Comparison of ENCODE assay signal across 8 cellular contexts in genomic region chr17:42378597-42379594, GRCh38. TPM values are rescaled to one million over a fixed set of nuclear protein-coding genes. Genes with fewer than 3 reads are reported as not detected.
DNase-seq lines count a peak whose midpoint lies in the region; FAIRE-seq and TF ChIP-seq lines count a peak whose summit lies in the region.

No MANE protein-coding gene starts in this region.

- intact Hi-C loops in activated T-helper 2 cell treated with anti-CD3 and anti-CD28 coated beads, Interferon-gamma antibody, Interleukin-2, Interleukin-4, amounts not matched to agents 10 μg/mL and 5 μg/mL and 100 μg/mL, durations not matched to agents 14 hours and 24 hours and 36 hours (cut with micrococcal nuclease) = loop anchor here (2.0 kb wide), 1 partner anchor 14 kb away; no protein-coding TSS in a partner anchor
- intact Hi-C loops in spleen (cut with DNase I; ENCODE audit: low total_unique reads) = no loop called here

- H2AFZ ChIP-seq in GM23248 = no peak overlapping the region

- H3K4me1 Mint-ChIP-seq in activated T-helper 2 cell treated with anti-CD3 and anti-CD28 coated beads, Interferon-gamma antibody, Interleukin-2, Interleukin-4, amounts not matched to agents 10 μg/mL and 5 μg/mL and 100 μg/mL, durations not matched to agents 14 hours and 24 hours and 36 hours (ENCODE audit: low read depth) = peaks cover 44% of the 10 kb centered on the region

- peak overlapping the region; percentile 71 for H3K4me3 Mint-ChIP-seq in activated T-helper 2 cell treated with anti-CD3 and anti-CD28 coated beads, Interferon-gamma antibody, Interleukin-2, Interleukin-4, amounts not matched to agents 10 μg/mL and 5 μg/mL and 100 μg/mL, durations not matched to agents 14 hours and 24 hours and 36 hours (ENCODE audit: low read depth)

- H3K4me2 ChIP-seq in GM23248 (ENCODE audit: unreplicated experiment) = peak overlapping the region; percentile 87

- H3K27me3 Mint-ChIP-seq in activated T-helper 2 cell treated with anti-CD3 and anti-CD28 coated beads, Interferon-gamma antibody, Interleukin-2, Interleukin-4, amounts not matched to agents 10 μg/mL and 5 μg/mL and 100 μg/mL, durations not matched to agents 14 hours and 24 hours and 36 hours (ENCODE audit: low read depth) = no peaks in the 10 kb centered on the region

- H3K4me1 ChIP-seq in GM23248 (ENCODE audit: insufficient read depth) = peaks cover 18% of the 10 kb centered on the region
- peaks cover 0 to 79% of the 10 kb centered on the region in 2 donors for H3K4me1 ChIP-seq in right atrium auricular region
- H3K4me1 ChIP-seq in spleen = peaks cover 35 to 100% (median 91%) of the 10 kb centered on the region in 6 donors

- peak overlapping the region; percentile 69 for H3K9ac ChIP-seq in GM23248

- peaks cover 3% of the 10 kb centered on the region; the same call in 1 of the 2 replicates for H3F3A ChIP-seq in GM23248 (ENCODE audit: insufficient read depth)

- TF ChIP-seq POLR2A in spleen (IDR thresholded peaks at IDR 0.05) = no peak

- H3K9me3 ChIP-seq in GM23248 (ENCODE audit: low read depth) (no peaks in the 10 kb centered on the region), right atrium auricular region (no peaks in the 10 kb centered on the region), spleen (no peaks in the 10 kb centered on the region)

- peaks cover 100% of the 10 kb centered on the region for H3K79me2 ChIP-seq in GM23248 (ENCODE audit: insufficient read depth)

- in situ Hi-C loops in GM23248 (cut with MboI) = no loop called here

- peak; percentile 43 for FAIRE-seq in A204.1 (lab: Jason Lieb, UNC)

- peaks cover 50% of the 10 kb centered on the region for H3K36me3 Mint-ChIP-seq in activated T-helper 2 cell treated with anti-CD3 and anti-CD28 coated beads, Interferon-gamma antibody, Interleukin-2, Interleukin-4, amounts not matched to agents 10 μg/mL and 5 μg/mL and 100 μg/mL, durations not matched to agents 14 hours and 24 hours and 36 hours (ENCODE audit: low read depth)

- no peak for TF ChIP-seq CTCF in right atrium auricular region (IDR thresholded peaks at IDR 0.05)
- no peak for TF ChIP-seq CTCF in spleen (IDR thresholded peaks at IDR 0.05 in 8 of 11, conservative IDR thresholded peaks at IDR 0.05 in 3 of 11)

- no peaks in the 10 kb centered on the region for H3K9me3 Mint-ChIP-seq in activated T-helper 2 cell treated with anti-CD3 and anti-CD28 coated beads, Interferon-gamma antibody, Interleukin-2, Interleukin-4, amounts not matched to agents 10 μg/mL and 5 μg/mL and 100 μg/mL, durations not matched to agents 14 hours and 24 hours and 36 hours

- H3K36me3 ChIP-seq in GM23248 (ENCODE audit: low read depth) (no peaks in the 10 kb centered on the region; the same call in 1 of the 2 replicates), right atrium auricular region (no peaks in the 10 kb centered on the region), spleen (peaks cover 0 to 25% (median 4%) of the 10 kb centered on the region in 6 donors)

- H4K20me1 ChIP-seq in GM23248 (ENCODE audit: insufficient read depth) = peaks cover 7% of the 10 kb centered on the region

- peak overlapping the region; percentile 79 for H3K27ac Mint-ChIP-seq in activated T-helper 2 cell treated with anti-CD3 and anti-CD28 coated beads, Interferon-gamma antibody, Interleukin-2, Interleukin-4, amounts not matched to agents 10 μg/mL and 5 μg/mL and 100 μg/mL, durations not matched to agents 14 hours and 24 hours and 36 hours

- H3K9me2 ChIP-seq in GM23248 (ENCODE audit: insufficient read depth) = no peaks in the 10 kb centered on the region

- DNase-seq in GM23248 = peak; percentile 64
- no peak for DNase-seq in activated T-helper 2 cell treated with anti-CD3 and anti-CD28 coated beads, Interferon-gamma antibody, Interleukin-2, Interleukin-4, amounts not matched to agents 10 μg/mL and 5 μg/mL and 100 μg/mL, durations not matched to agents 14 hours and 24 hours and 36 hours (ENCODE audit: low spot score)
- no peak for DNase-seq in right atrium auricular region (ENCODE audit: low spot score)
- no peak for DNase-seq in spleen
- DNase-seq in amniotic stem cell (lab: John Stamatoyannopoulos, UW) = no peak
- DNase-seq in activated CD8-positive, alpha-beta memory T cell treated with anti-CD3 and anti-CD28 coated beads, Interleukin-2, amount 50 U/mL, for 48 hours = no peak
- DNase-seq in GM03348 (ENCODE audit: low spot score) = no peak

- H3K4me3 ChIP-seq in GM23248 (peak overlapping the region; percentile 71), right atrium auricular region (peak overlapping the region; percentile 10 to 34), spleen (peak overlapping the region in 6 of 8 donors; percentile 14 to 57 (median 22))

- H3K27ac ChIP-seq in GM23248 (peak overlapping the region; percentile 67), right atrium auricular region (peak overlapping the region; percentile 69 to 75), spleen (peak overlapping the region; percentile 0 to 82 (median 73))

- H3K27me3 ChIP-seq in GM23248 (replicated peaks; ENCODE audit: insufficient read depth) (no peaks in the 10 kb centered on the region), right atrium auricular region (no peaks in the 10 kb centered on the region), spleen (replicated peaks in 1 of 7) (no peaks in the 10 kb centered on the region)

- WGBS in GM23248 (ENCODE audit: low coverage in 1 of 2, low lambda C conversion rate in 2 of 2, missing lambda C conversion rate in 2 of 2), 2 experiments = 25 to 36% methylated on average over 10 of the region's 10 CpGs
- 7 to 14% (median 10%) methylated on average over 10 of the region's 10 CpGs for WGBS in spleen, 5 donors

RNA-seq across cellular contexts. Expression of gene STAT3, which starts 9.3 kb away (rescaled TPM):
- 79.4 and 84.1 TPM in 2 replicates for total RNA-seq in GM23248 (2014; rRNA removed; shearing (Covaris generic))
- 112 and 115 TPM in 2 replicates for polyA plus RNA-seq in GM23248 (2016; fragmentation: Nextera tagmentation; extraction: Ambion mirVana)
- 250 and 262 TPM in 2 replicates for total RNA-seq in activated T-helper 2 cell treated with anti-CD3 and anti-CD28 coated beads, Interferon-gamma antibody, Interleukin-2, Interleukin-4, amounts not matched to agents 10 μg/mL and 5 μg/mL and 100 μg/mL, durations not matched to agents 14 hours and 24 hours and 36 hours
- total RNA-seq in right atrium auricular region = 100 to 1,000 TPM; 105 to 150 TPM
- total RNA-seq in spleen = 100 to 1,000 TPM; 229 to 326 (median 266) TPM
- 10 to 100 TPM; 18.3 to 49.8 (median 24.1) TPM for polyA plus RNA-seq in spleen

RNA-seq across cellular contexts. Expression of gene CAVIN1, which starts 44.2 kb away (rescaled TPM):
- 1,074 and 1,102 TPM in 2 replicates for total RNA-seq in GM23248 (2014; rRNA removed; shearing (Covaris generic))
- polyA plus RNA-seq in GM23248 (2016; fragmentation: Nextera tagmentation; extraction: Ambion mirVana) (666 and 686 TPM in 2 replicates), spleen (100 to 1,000 TPM in 1 of 3 donors, 10 to 100 TPM in 2; 25.3 to 129 (median 34.7) TPM)
- total RNA-seq in activated T-helper 2 cell treated with anti-CD3 and anti-CD28 coated beads, Interferon-gamma antibody, Interleukin-2, Interleukin-4, amounts not matched to agents 10 μg/mL and 5 μg/mL and 100 μg/mL, durations not matched to agents 14 hours and 24 hours and 36 hours = 3.5 and 3.8 TPM in 2 replicates
- total RNA-seq in right atrium auricular region (100 to 1,000 TPM; 202 to 348 TPM), spleen (100 to 1,000 TPM; 129 to 224 (median 150) TPM)

Comparison
In these comparisons a context has a peak if more than half of its experiments do, and no peak if none do; other contexts are left out.
1. RNA of gene CAVIN1, which starts 44.2 kb away (total RNA-seq): 1,074 to 1,102 TPM in GM23248, 202 to 348 TPM in right atrium auricular region and 129 to 224 TPM in spleen; 3.5 to 3.8 TPM in activated T-helper 2 cell treated with anti-CD3 and anti-CD28 coated beads, Interferon-gamma antibody, Interleukin-2, Interleukin-4, amounts not matched to agents 10 μg/mL and 5 μg/mL and 100 μg/mL, durations not matched to agents 14 hours and 24 hours and 36 hours; every median in the first group is over 10 times any median in the second.
2. Peak in every context shown above with its lines, with median percentiles within 50 percentile points of each other: H3K27ac ChIP-seq and H3K4me3 ChIP-seq.